20 cellular contexts compared by ENCODE assay signal in genomic region chr20:20399705-20400104, GRCh38. TPM values are rescaled to one million over a fixed set of nuclear protein-coding genes. Genes with fewer than 3 reads are reported as not detected.
DNase-seq lines count a peak whose midpoint lies in the region; ATAC-seq, FAIRE-seq and TF ChIP-seq lines count a peak whose summit lies in the region.
"Had no signal": no experiment of that assay in that cellular context is flagged by ENCODE, and none has a peak within 500 bp of the region (broad histone marks: within the 10 kb centered on the region; RNA-seq: fewer than 3 reads in every experiment).

No MANE protein-coding gene starts in this region.

- H3K4me3 Mint-ChIP-seq in stimulated activated naive CD8-positive, alpha-beta T cell treated with anti-CD3 and anti-CD28 coated beads, Interleukin-15, amount 100 ng/mL, for 72 hours = no peak overlapping the region
- H3K4me3 Mint-ChIP-seq: CD8-positive, alpha-beta memory T cell had no signal

- in situ Hi-C loops in brain microvascular endothelial cell (cut with HindIII; ENCODE audit: low pct_ligation_motif_present, low sequenced_read_pairs) = no loop called here

- H3K27me3 ChIP-seq in right lobe of liver = no peaks in the 10 kb centered on the region
- no peaks in the 10 kb centered on the region for H3K27me3 ChIP-seq in pancreas
- no peaks in the 10 kb centered on the region for H3K27me3 ChIP-seq in brain microvascular endothelial cell (replicated peaks)
- H3K27me3 ChIP-seq: BLaER1 had no signal

- H3K27me3 Mint-ChIP-seq in stimulated activated naive CD8-positive, alpha-beta T cell treated with anti-CD3 and anti-CD28 coated beads, Interleukin-15, amount 100 ng/mL, for 72 hours = no peaks in the 10 kb centered on the region
- H3K27me3 Mint-ChIP-seq: CD8-positive, alpha-beta memory T cell had no signal

- no peak overlapping the region for H3K27ac ChIP-seq in right lobe of liver
- no peak overlapping the region for H3K27ac ChIP-seq in pancreas
- no peak overlapping the region for H3K27ac ChIP-seq in brain microvascular endothelial cell
- H3K27ac ChIP-seq: 22Rv1, BLaER1 had no signal

- intact Hi-C loops in right lobe of liver (cut with DNase I) (no loop called here), pancreas (cut with DNase I) (no loop called here)

- peak; percentile 26 to 89 (median 52) for ATAC-seq in right lobe of liver
- peak in 3 of 4 donors; percentile 8 to 51 (median 51) for ATAC-seq in pancreas
- ATAC-seq in stimulated activated naive CD8-positive, alpha-beta T cell treated with anti-CD3 and anti-CD28 coated beads, Interleukin-15, amount 100 ng/mL, for 72 hours = no peak
- ATAC-seq: GM12878 had no signal

- TF ChIP-seq POLR2A in right lobe of liver (IDR thresholded peaks at IDR 0.05) = no peak

- H3K4me1 ChIP-seq in right lobe of liver (peaks cover 0 to 10% (median 0%) of the 10 kb centered on the region in 4 donors), pancreas (no peaks in the 10 kb centered on the region)
- H3K4me1 ChIP-seq: BLaER1, HAP-1 had no signal

- H3K4me3 ChIP-seq in AG10803 (ENCODE audit: low read length) (no peak overlapping the region), epithelial cell of proximal tubule (ENCODE audit: low read depth, low read length) (no peak overlapping the region), right lobe of liver (no peak overlapping the region), pancreas (no peak overlapping the region), brain microvascular endothelial cell (ENCODE audit: low read depth, low read length) (no peak overlapping the region)
- H3K4me3 ChIP-seq: BLaER1, GM12878, HAP-1 had no signal

- H3K4me1 Mint-ChIP-seq in stimulated activated naive CD8-positive, alpha-beta T cell treated with anti-CD3 and anti-CD28 coated beads, Interleukin-15, amount 100 ng/mL, for 72 hours = no peaks in the 10 kb centered on the region
- H3K4me1 Mint-ChIP-seq: CD8-positive, alpha-beta memory T cell had no signal

- no peak for FAIRE-seq in pancreas (lab: Jason Lieb, UNC)
- FAIRE-seq: G401.6, GM12878, HTR-8/SVneo had no signal

- no peak for TF ChIP-seq CTCF in AG10803 (conservative IDR thresholded peaks at IDR 0.05; ENCODE audit: low read length)
- TF ChIP-seq CTCF in epithelial cell of proximal tubule (conservative IDR thresholded peaks at IDR 0.05; ENCODE audit: low read depth, low read length) = no peak
- TF ChIP-seq CTCF in right lobe of liver (IDR thresholded peaks at IDR 0.05) = no peak
- no peak for TF ChIP-seq CTCF in pancreas (IDR thresholded peaks at IDR 0.05)
- no peak for TF ChIP-seq CTCF in brain microvascular endothelial cell (IDR thresholded peaks at IDR 0.05; ENCODE audit: low read depth, low read length, missing control alignments)

- H3K36me3 ChIP-seq in right lobe of liver (peaks cover 0 to 7% (median 3%) of the 10 kb centered on the region in 4 donors), pancreas (peaks cover 0 to 14% (median 4%) of the 10 kb centered on the region in 3 donors), brain microvascular endothelial cell (replicated peaks) (no peaks in the 10 kb centered on the region)
- H3K36me3 ChIP-seq: HAP-1 had no signal

- no peaks in the 10 kb centered on the region for H3K9me3 ChIP-seq in right lobe of liver
- no peaks in the 10 kb centered on the region for H3K9me3 ChIP-seq in pancreas
- H3K9me3 ChIP-seq: BLaER1, HAP-1 had no signal

- H3K27ac Mint-ChIP-seq in stimulated activated naive CD8-positive, alpha-beta T cell treated with anti-CD3 and anti-CD28 coated beads, Interleukin-15, amount 100 ng/mL, for 72 hours = no peak overlapping the region

- no peaks in the 10 kb centered on the region for H3K9me3 Mint-ChIP-seq in stimulated activated naive CD8-positive, alpha-beta T cell treated with anti-CD3 and anti-CD28 coated beads, Interleukin-15, amount 100 ng/mL, for 72 hours
- H3K9me3 Mint-ChIP-seq: CD8-positive, alpha-beta memory T cell had no signal

- WGBS in right lobe of liver (ENCODE audit: insufficient coverage, low coverage, low lambda C conversion rate, missing lambda C conversion rate) = 71% methylated on average over 5 of the region's 6 CpGs
- 66 to 67% methylated on average over 6 of the region's 6 CpGs for WGBS in pancreas, 2 donors

- DNase-seq in AG10803 (ENCODE audit: low read depth) = peak; percentile 3
- DNase-seq in epithelial cell of proximal tubule (ENCODE audit: low read depth) = peak; percentile 30
- DNase-seq in right lobe of liver = no peak
- DNase-seq in pancreas = no peak
- DNase-seq in NCI-H446 (lab: John Stamatoyannopoulos, UW) = no peak
- DNase-seq in brain microvascular endothelial cell = no peak
- no peak for DNase-seq in COLO829 (ENCODE audit: low spot score)
- DNase-seq in stimulated activated naive CD8-positive, alpha-beta T cell treated with anti-CD3 and anti-CD28 coated beads, Interleukin-15, amount 100 ng/mL, for 72 hours = no peak
- DNase-seq: CD8-positive, alpha-beta memory T cell; DMS79 treated with DMSO at 0.1 percent for 48 hours; NCI-H187 treated with DMSO at 0.1 percent for 48 hours; NCI-H446 treated with DMSO at 0.1 percent for 48 hours; OCI-M1; SHP77 treated with DMSO at 0.1 percent for 48 hours had no signal

RNA-seq across cellular contexts. Expression of gene INSM1, which starts 31.8 kb away (rescaled TPM):
- total RNA-seq in epithelial cell of proximal tubule (not detected in 2 replicates), right lobe of liver (not detected), pancreas (1 to 10 TPM; 1.1 to 5.4 (median 2.7) TPM)
- polyA plus RNA-seq in pancreas = 10 to 100 TPM in 1 of 2 donors, 1 to 10 TPM in 1; 5.5 to 23.7 TPM
- polyA plus RNA-seq: CD8-positive, alpha-beta memory T cell had no signal

Comparison
In these comparisons a context has a peak if more than half of its experiments do, and no peak if none do; other contexts are left out.
1. DNase-seq: peak in AG10803 (single experiment) and epithelial cell of proximal tubule (single experiment); none in right lobe of liver (0 of 3), pancreas (0 of 6), NCI-H446 (0 of 2), brain microvascular endothelial cell (single experiment), COLO829 (single experiment) and stimulated activated naive CD8-positive, alpha-beta T cell treated with anti-CD3 and anti-CD28 coated beads, Interleukin-15, amount 100 ng/mL, for 72 hours (0 of 2).